In the genomic region with DNA sequence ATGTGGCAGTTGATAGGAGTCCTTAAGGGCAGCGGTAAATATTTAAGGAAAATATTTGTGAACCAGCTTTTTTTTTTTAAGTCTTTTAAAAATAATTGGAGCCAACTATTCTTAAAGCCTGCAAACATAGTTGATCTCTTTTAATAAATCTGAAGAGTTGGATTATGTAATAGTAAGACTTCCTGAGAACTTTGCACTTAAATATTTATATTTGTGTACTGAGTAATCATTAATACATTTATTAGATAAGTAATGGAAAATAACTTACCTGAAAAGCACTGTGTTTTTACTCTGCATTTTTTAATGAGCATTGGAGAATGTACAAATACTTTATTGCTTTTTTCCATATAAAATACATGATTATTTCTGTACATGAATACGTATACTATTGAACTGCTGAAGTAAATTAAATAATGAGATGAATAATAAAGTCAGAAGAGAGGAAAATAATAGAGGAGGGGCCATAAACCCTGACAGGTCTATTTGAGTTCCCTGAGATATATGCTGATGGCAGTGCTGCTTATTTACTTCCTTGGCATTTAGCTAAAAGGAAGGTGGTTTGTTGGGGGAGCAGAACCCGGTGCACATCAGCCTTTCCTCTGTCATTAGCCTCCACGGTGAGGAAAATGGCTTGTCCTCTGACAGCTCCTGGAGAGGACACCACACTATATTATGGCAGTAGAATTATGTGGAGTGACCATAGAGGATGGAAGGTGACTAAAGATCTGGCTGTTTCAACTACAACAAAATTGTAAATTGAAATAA, we compare ENCODE assay signal across 15 cellular contexts.
DNase-seq lines count a peak whose midpoint lies in the region; TF ChIP-seq lines count a peak whose summit lies in the region.
"Had no signal": no experiment of that assay in that cellular context is flagged by ENCODE, and none has a peak within 500 bp of the region (broad histone marks: within the 10 kb centered on the region; RNA-seq: fewer than 3 reads in every experiment).

No MANE protein-coding gene starts in this region.

- H4K8ac ChIP-seq in mesenchymal stem cell (ENCODE audit: low read length): no peak overlapping the region

- H3K23ac ChIP-seq in mesenchymal stem cell (ENCODE audit: low read length in 2 of 2): peak overlapping the region in 1 of 2 experiments; percentile 83

- 93% methylated on average over 3 of the region's 4 CpGs for WGBS in mesenchymal stem cell

- H2AFZ ChIP-seq in mesenchymal stem cell (ENCODE audit: low read depth, low read length): no peak overlapping the region

- no peak overlapping the region for H3K18ac ChIP-seq in mesenchymal stem cell (ENCODE audit: low read depth in 1 of 2, low read length in 2 of 2)

- no peak overlapping the region for H3K9ac ChIP-seq in mesenchymal stem cell (ENCODE audit: low read length)

- no peak overlapping the region for H4K91ac ChIP-seq in mesenchymal stem cell (ENCODE audit: low read length)

- H3K27me3 ChIP-seq in mesenchymal stem cell (ENCODE audit: control insufficient read depth in 1 of 2, insufficient read depth in 1 of 2, low read length in 2 of 2): no peaks in the 10 kb centered on the region

- no peak overlapping the region for H2BK120ac ChIP-seq in mesenchymal stem cell (ENCODE audit: low read depth, low read length)

- no peak overlapping the region for H2AK5ac ChIP-seq in mesenchymal stem cell (ENCODE audit: low read length, severe bottlenecking)

- H2BK5ac ChIP-seq in mesenchymal stem cell (ENCODE audit: low read depth, low read length, poor library complexity, severe bottlenecking): no peak overlapping the region

- H3K4me2 ChIP-seq in mesenchymal stem cell (ENCODE audit: low read length, poor library complexity, severe bottlenecking): peak overlapping the region; percentile 34

- H3K27ac ChIP-seq in VCaP: peak overlapping the region; percentile 83
- H3K27ac ChIP-seq in mesenchymal stem cell (ENCODE audit: low read length, poor library complexity, severe bottlenecking): no peak overlapping the region

- no peak overlapping the region for H3K4ac ChIP-seq in mesenchymal stem cell (ENCODE audit: low read depth in 1 of 2, low read length in 2 of 2)

- no peaks in the 10 kb centered on the region for H3K9me3 ChIP-seq in mesenchymal stem cell (ENCODE audit: control insufficient read depth, low read length)

- no peak for TF ChIP-seq CTCF in VCaP (conservative IDR thresholded peaks at IDR 0.05)

- no peaks in the 10 kb centered on the region for H3K4me1 ChIP-seq in mesenchymal stem cell (ENCODE audit: control insufficient read depth, insufficient read depth, low read depth, low read length)

- peak; percentile 7 to 46 for DNase-seq in NCI-H2081 (lab: John Stamatoyannopoulos, UW)
- DNase-seq in NCI-H2081 treated with DMSO at 0.1 percent for 48 hours (lab: John Stamatoyannopoulos, UW): no peak
- no peak for DNase-seq in mesenchymal stem cell
- DNase-seq in activated CD4-positive, alpha-beta T cell treated with anti-CD3 and anti-CD28 coated beads, Interleukin-2, amount 50 U/mL, for 4 hours: no peak
- no peak for DNase-seq in GOT3 (lab: John Stamatoyannopoulos, UW)
- DNase-seq in stimulated activated CD4-positive, alpha-beta T cell treated with anti-CD3 and anti-CD28 coated beads, Interleukin-12 subunit alpha, Interleukin-12 subunit beta, amount 100 ng/mL, for 4 hours: no peak
- no peak for DNase-seq in T-helper 9 cell
- DNase-seq: 8988T; ACHN; C1 segment of cervical spinal cord; Calu3; CD4-positive, alpha-beta T cell; DMS 273 treated with DMSO at 0.1 percent for 48 hours; IMR-90 had no signal

- no peak overlapping the region for H2BK12ac ChIP-seq in mesenchymal stem cell (ENCODE audit: low read length in 2 of 2)

- peaks cover 34% of the 10 kb centered on the region for H3K79me1 ChIP-seq in mesenchymal stem cell (replicated peaks; ENCODE audit: low read length, poor library complexity, severe bottlenecking)

- no peak overlapping the region for H2BK15ac ChIP-seq in mesenchymal stem cell (ENCODE audit: low read depth, poor library complexity, severe bottlenecking)

- no peak overlapping the region for H3K4me3 ChIP-seq in mesenchymal stem cell (ENCODE audit: insufficient read depth in 1 of 2, low read depth in 1 of 2, low read length in 2 of 2)

- no peak overlapping the region for H3K14ac ChIP-seq in mesenchymal stem cell (ENCODE audit: low read length in 2 of 2)

- peaks cover 0 to 48% of the 10 kb centered on the region in 2 experiments for H3K36me3 ChIP-seq in mesenchymal stem cell (ENCODE audit: control insufficient read depth in 1 of 2, insufficient read depth in 2 of 2, low read depth in 1 of 2, low read length in 2 of 2)

Comparison
In these comparisons a context has a peak if more than half of its experiments do, and no peak if none do; other contexts are left out.
1. DNase-seq: peak in NCI-H2081 (2 of 2); none in NCI-H2081 treated with DMSO at 0.1 percent for 48 hours (single experiment), mesenchymal stem cell (single experiment), activated CD4-positive, alpha-beta T cell treated with anti-CD3 and anti-CD28 coated beads, Interleukin-2, amount 50 U/mL, for 4 hours (0 of 2), GOT3 (single experiment), stimulated activated CD4-positive, alpha-beta T cell treated with anti-CD3 and anti-CD28 coated beads, Interleukin-12 subunit alpha, Interleukin-12 subunit beta, amount 100 ng/mL, for 4 hours (single experiment) and T-helper 9 cell (single experiment).